Comparison of ENCODE assay signal across 8 cellular contexts in the genomic region with DNA sequence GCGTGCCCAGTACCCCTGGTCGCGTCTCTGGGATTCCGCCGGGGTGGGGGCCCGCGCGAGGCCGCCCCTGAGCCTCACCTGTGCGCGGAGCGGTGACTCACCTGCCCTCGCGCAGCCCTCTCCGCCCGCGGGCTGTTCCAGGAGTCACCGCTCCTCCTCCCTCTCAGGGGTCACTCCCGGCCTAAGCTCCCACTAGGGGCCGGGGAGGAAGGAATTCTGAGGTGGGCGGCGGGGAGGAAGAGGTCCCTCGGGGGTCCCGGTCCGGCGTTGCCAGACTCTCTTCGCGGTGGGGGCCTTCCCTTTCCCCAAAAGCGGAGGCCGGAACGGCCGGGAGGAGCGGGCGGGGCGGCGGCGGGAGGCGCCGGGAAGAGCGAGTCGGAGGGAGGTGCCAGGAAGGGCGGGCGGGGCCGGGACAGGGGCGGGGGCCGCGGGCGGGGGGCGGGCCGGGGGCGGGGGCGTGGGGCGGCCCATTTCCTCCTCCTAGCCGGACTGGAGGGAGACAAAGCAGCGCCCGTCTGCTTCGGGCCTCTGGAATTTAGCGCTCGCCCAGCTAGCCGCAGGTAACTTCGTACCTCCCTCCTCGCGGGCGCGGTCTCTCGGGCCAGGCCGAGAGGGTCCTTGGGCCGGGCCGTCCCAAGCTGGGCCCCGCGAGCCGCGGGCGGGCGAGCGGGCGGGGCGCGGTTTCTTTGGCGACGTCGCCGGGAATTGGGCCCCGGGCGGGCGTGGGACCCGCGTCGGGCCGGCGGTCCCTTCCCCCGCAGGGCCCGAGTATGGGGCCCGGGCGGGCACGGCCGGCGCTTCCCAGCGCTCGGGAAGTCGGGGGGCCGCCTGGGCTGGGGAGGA. TPM values are rescaled to one million over a fixed set of nuclear protein-coding genes. Genes with fewer than 3 reads are reported as not detected.
DNase-seq lines count a peak whose midpoint lies in the region; ATAC-seq and TF ChIP-seq lines count a peak whose summit lies in the region.

A gene with protein sequence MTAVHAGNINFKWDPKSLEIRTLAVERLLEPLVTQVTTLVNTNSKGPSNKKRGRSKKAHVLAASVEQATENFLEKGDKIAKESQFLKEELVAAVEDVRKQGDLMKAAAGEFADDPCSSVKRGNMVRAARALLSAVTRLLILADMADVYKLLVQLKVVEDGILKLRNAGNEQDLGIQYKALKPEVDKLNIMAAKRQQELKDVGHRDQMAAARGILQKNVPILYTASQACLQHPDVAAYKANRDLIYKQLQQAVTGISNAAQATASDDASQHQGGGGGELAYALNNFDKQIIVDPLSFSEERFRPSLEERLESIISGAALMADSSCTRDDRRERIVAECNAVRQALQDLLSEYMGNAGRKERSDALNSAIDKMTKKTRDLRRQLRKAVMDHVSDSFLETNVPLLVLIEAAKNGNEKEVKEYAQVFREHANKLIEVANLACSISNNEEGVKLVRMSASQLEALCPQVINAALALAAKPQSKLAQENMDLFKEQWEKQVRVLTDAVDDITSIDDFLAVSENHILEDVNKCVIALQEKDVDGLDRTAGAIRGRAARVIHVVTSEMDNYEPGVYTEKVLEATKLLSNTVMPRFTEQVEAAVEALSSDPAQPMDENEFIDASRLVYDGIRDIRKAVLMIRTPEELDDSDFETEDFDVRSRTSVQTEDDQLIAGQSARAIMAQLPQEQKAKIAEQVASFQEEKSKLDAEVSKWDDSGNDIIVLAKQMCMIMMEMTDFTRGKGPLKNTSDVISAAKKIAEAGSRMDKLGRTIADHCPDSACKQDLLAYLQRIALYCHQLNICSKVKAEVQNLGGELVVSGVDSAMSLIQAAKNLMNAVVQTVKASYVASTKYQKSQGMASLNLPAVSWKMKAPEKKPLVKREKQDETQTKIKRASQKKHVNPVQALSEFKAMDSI (plus strand): TSS at position 475 of the 843 bp plus-strand sequence. CDS start 28,500 bp downstream, outside the sequence.

- peak; percentile 88 for TF ChIP-seq EP300 in neural cell (conservative IDR thresholded peaks at IDR 0.05; ENCODE audit: poor library complexity, severe bottlenecking)

- TF ChIP-seq CTCF in A673 (conservative IDR thresholded peaks at IDR 0.05; ENCODE audit: low read depth, low read length) (no peak), neural cell (IDR thresholded peaks at IDR 0.05; ENCODE audit: poor library complexity, severe bottlenecking) (no peak)

- peaks cover 53% of the 10 kb centered on the region for H3K4me1 Mint-ChIP-seq in stimulated activated naive CD8-positive, alpha-beta T cell treated with anti-CD3 and anti-CD28 coated beads, Interleukin-15, amount 100 ng/mL, for 72 hours

- no peaks in the 10 kb centered on the region for H4K20me1 ChIP-seq in neural cell (ENCODE audit: insufficient read depth)

- intact Hi-C loops in A673 (cut with micrococcal nuclease; ENCODE audit: unreplicated experiment) = loop anchor here (5.0 kb wide), 1 partner anchor 509 kb away; no protein-coding TSS in a partner anchor

- H3K27ac ChIP-seq in A673 (ENCODE audit: low read depth, low read length, poor library complexity, severe bottlenecking) (peak within 1 kb of the TSS; percentile 94), neural cell (ENCODE audit: low read length) (no peak within 1 kb of the TSS)

- H3F3A ChIP-seq in neural cell (ENCODE audit: insufficient read depth, low read length, poor library complexity, severe bottlenecking) = no peaks in the 10 kb centered on the region

- peak within 1 kb of the TSS; percentile 41 for H3K4me2 ChIP-seq in neural cell (ENCODE audit: low read length)

- H3K27ac Mint-ChIP-seq in stimulated activated naive CD8-positive, alpha-beta T cell treated with anti-CD3 and anti-CD28 coated beads, Interleukin-15, amount 100 ng/mL, for 72 hours = peak within 1 kb of the TSS; percentile 24 to 90

- DNase-seq in A673 (ENCODE audit: low spot score) (peak; percentile 69), RPMI7951 (ENCODE audit: low read depth) (peak; percentile 69), fibroblast of the conjunctiva (ENCODE audit: low read depth) (peak; percentile 30)
- DNase-seq in activated effector memory CD4-positive, alpha-beta T cell treated with Interleukin-2 at 50 U/mL for 16 hours = peak; percentile 60
- peak; percentile 59 to 62 for DNase-seq in stimulated activated naive CD8-positive, alpha-beta T cell treated with anti-CD3 and anti-CD28 coated beads, Interleukin-15, amount 100 ng/mL, for 72 hours

- H3K4me1 ChIP-seq in A673 (ENCODE audit: insufficient read depth, low read length, poor library complexity, severe bottlenecking) = peaks cover 15% of the 10 kb centered on the region

- peaks cover 77% of the 10 kb centered on the region for H3K27me3 Mint-ChIP-seq in stimulated activated naive CD8-positive, alpha-beta T cell treated with anti-CD3 and anti-CD28 coated beads, Interleukin-15, amount 100 ng/mL, for 72 hours

- H3K36me3 ChIP-seq in A673 (ENCODE audit: insufficient read depth, low read length, poor library complexity, severe bottlenecking) (peaks cover 3% of the 10 kb centered on the region), neural cell (ENCODE audit: insufficient read depth, low read length) (no peaks in the 10 kb centered on the region)

- H3K9me3 ChIP-seq in A673 (ENCODE audit: low read depth, low read length, poor library complexity, severe bottlenecking) = no peaks in the 10 kb centered on the region
- H3K9me3 ChIP-seq in neural cell (ENCODE audit: low read length) = no peaks in the 10 kb centered on the region

- peak; percentile 47 for ATAC-seq in GM18909 (IDR thresholded peaks at IDR 0.05; ENCODE audit: poor library complexity, unreplicated experiment)
- peak; percentile 44 for ATAC-seq in HG03571 (IDR thresholded peaks at IDR 0.05; ENCODE audit: unreplicated experiment)
- peak; percentile 61 for ATAC-seq in stimulated activated naive CD8-positive, alpha-beta T cell treated with anti-CD3 and anti-CD28 coated beads, Interleukin-15, amount 100 ng/mL, for 72 hours

- H3K27me3 ChIP-seq in A673 (replicated peaks; ENCODE audit: insufficient read depth, low read depth, low read length, poor library complexity) = no peaks in the 10 kb centered on the region
- peaks cover 17% of the 10 kb centered on the region for H3K27me3 ChIP-seq in neural cell (ENCODE audit: insufficient read depth, low read depth, low read length)

- BruUV-seq in A673 (replicated peaks; lab: Mats Ljungman, UMichigan) = no TSS peak

- H3K9me2 ChIP-seq in neural cell (ENCODE audit: insufficient read depth, low read length) = no peaks in the 10 kb centered on the region

- POLR2A ChIA-PET in A673 (lab: Charles Lee; ENCODE audit: low non-redundant PET) = no interaction called here

- peak within 1 kb of the TSS; percentile 29 for H3K9ac ChIP-seq in neural cell (ENCODE audit: low read length)

- peak within 1 kb of the TSS; percentile 77 to 83 for H3K4me3 Mint-ChIP-seq in stimulated activated naive CD8-positive, alpha-beta T cell treated with anti-CD3 and anti-CD28 coated beads, Interleukin-15, amount 100 ng/mL, for 72 hours

- H3K4me3 ChIP-seq in A673 (ENCODE audit: low read depth, low read length, poor library complexity, severe bottlenecking) (peak within 1 kb of the TSS; percentile 100), neural cell (ENCODE audit: low read length) (peak within 1 kb of the TSS; percentile 76)

- H3K9me3 Mint-ChIP-seq in stimulated activated naive CD8-positive, alpha-beta T cell treated with anti-CD3 and anti-CD28 coated beads, Interleukin-15, amount 100 ng/mL, for 72 hours = no peaks in the 10 kb centered on the region

- no peak for TF ChIP-seq RAD21 in neural cell (conservative IDR thresholded peaks at IDR 0.05)

- CTCF ChIA-PET in A673 (lab: Charles Lee) = interaction anchor here (0.6 to 1.4 kb wide), 2 partner anchors 12 to 509 kb away, joined by 3 to 5 read pairs; no protein-coding TSS in a partner anchor

- H3K79me2 ChIP-seq in neural cell (replicated peaks; ENCODE audit: insufficient read depth, low read length) = peaks cover 42% of the 10 kb centered on the region

- no peak within 1 kb of the TSS for H2AFZ ChIP-seq in neural cell (ENCODE audit: low read depth, low read length)

TF ChIP-seq in neural cell, 6 proteins besides CTCF, POLR2A, EP300 and RAD21:
- TF ChIP-seq MXI1 (conservative IDR thresholded peaks at IDR 0.05; ENCODE audit: poor library complexity, severe bottlenecking) = peak; percentile 21
- no peak for TF ChIP-seq TAF1 (IDR thresholded peaks at IDR 0.05; ENCODE audit: low read depth)
TF ChIP-seq in neural cell: peak in this region for 1.

RNA-seq across cellular contexts. Expression of the gene that starts here (rescaled TPM):
- 249 and 250 TPM in 2 replicates for total RNA-seq in A673 (2021)
- 243 and 244 TPM in 2 replicates for total RNA-seq in RPMI7951 (2014; rRNA removed; shearing (Covaris generic))
- 87.9 and 95.9 TPM in 2 replicates for polyA plus RNA-seq in neural cell
- 88.9 and 92.3 TPM in 2 replicates for polyA minus RNA-seq in neural cell
